In genomic region chr5:120241400-120241799, GRCh38 we compare ENCODE assay signal across 15 cellular contexts.
DNase-seq lines count a peak whose midpoint lies in the region; ATAC-seq and TF ChIP-seq lines count a peak whose summit lies in the region.
"Had no signal": no experiment of that assay in that cellular context is flagged by ENCODE, and none has a peak within 500 bp of the region (broad histone marks: within the 10 kb centered on the region; RNA-seq: fewer than 3 reads in every experiment).

No MANE protein-coding gene starts in this region.

- no peaks in the 10 kb centered on the region for H3K9me3 Mint-ChIP-seq in stimulated activated memory B cell treated with anti-CD40 and anti-IgM and Interleukin-4, amounts not matched to agents 10 μg/mL and 1 μg/mL and 100 μg/mL, for 72 hours
- H3K9me3 Mint-ChIP-seq: H9 had no signal

- H3K27me3 Mint-ChIP-seq in stimulated activated memory B cell treated with anti-CD40 and anti-IgM and Interleukin-4, amounts not matched to agents 10 μg/mL and 1 μg/mL and 100 μg/mL, for 72 hours: no peaks in the 10 kb centered on the region
- H3K27me3 Mint-ChIP-seq: CD8-positive, alpha-beta memory T cell had no signal

- no peaks in the 10 kb centered on the region for H3K27me3 ChIP-seq in BLaER1 treated with 17β-estradiol and CSF1 and Interleukin-3, amounts not matched to agents 10 nM and 100 nM
- H3K27me3 ChIP-seq: BE2C had no signal

- no peaks in the 10 kb centered on the region for H4K20me1 ChIP-seq in BLaER1 treated with 17β-estradiol and CSF1 and Interleukin-3, amounts not matched to agents 10 nM and 100 nM

- DNase-seq in fibroblast of villous mesenchyme (ENCODE audit: low read depth): peak; percentile 15
- DNase-seq in activated naive CD4-positive, alpha-beta T cell (lab: John Stamatoyannopoulos, UW): no peak
- DNase-seq: BE2C; Caco-2; CD8-positive, alpha-beta memory T cell; DMS53; GF-D8; GOT3; H9 had no signal

- ATAC-seq in GM18868 (IDR thresholded peaks at IDR 0.05; ENCODE audit: unreplicated experiment) (peak; percentile 45), HG02840 (IDR thresholded peaks at IDR 0.05; ENCODE audit: low FRiP score, unreplicated experiment) (no peak)
- peak; percentile 50 for ATAC-seq in stimulated activated memory B cell treated with anti-CD40 and anti-IgM and Interleukin-4, amounts not matched to agents 10 μg/mL and 1 μg/mL and 100 μg/mL, for 72 hours
- ATAC-seq: A549, HepG2 had no signal

- H3K27ac ChIP-seq in BLaER1 treated with 17β-estradiol and CSF1 and Interleukin-3, amounts not matched to agents 10 nM and 100 nM: 0 out of 22 replicates have a peak overlapping the region, but pooled peaks of 1 of the 11 experiments have one; percentile 1
- H3K27ac ChIP-seq: A549 had no signal

- no peaks in the 10 kb centered on the region for H3K36me3 Mint-ChIP-seq in stimulated activated memory B cell treated with anti-CD40 and anti-IgM and Interleukin-4, amounts not matched to agents 10 μg/mL and 1 μg/mL and 100 μg/mL, for 72 hours
- H3K36me3 Mint-ChIP-seq: CD8-positive, alpha-beta memory T cell had no signal

- TF ChIP-seq CTCF in fibroblast of villous mesenchyme (IDR thresholded peaks at IDR 0.05; ENCODE audit: insufficient read depth, low read depth, low read length): no peak

- H3K9ac ChIP-seq in BLaER1 treated with 17β-estradiol and CSF1 and Interleukin-3, amounts not matched to agents 10 nM and 100 nM: no peak overlapping the region

- peak overlapping the region; percentile 1 to 65 (median 47); a peak in 20 of 22 replicates for H3K4me2 ChIP-seq in BLaER1 treated with 17β-estradiol and CSF1 and Interleukin-3, amounts not matched to agents 10 nM and 100 nM
- H3K4me2 ChIP-seq: A549 had no signal

- peaks cover 10 to 51% (median 17%) of the 10 kb centered on the region in 10 experiments for H3K4me1 ChIP-seq in BLaER1 treated with 17β-estradiol and CSF1 and Interleukin-3, amounts not matched to agents 10 nM and 100 nM
- H3K4me1 ChIP-seq: A549, BE2C had no signal

- H3K9me3 ChIP-seq in BLaER1 treated with 17β-estradiol and CSF1 and Interleukin-3, amounts not matched to agents 10 nM and 100 nM (replicated peaks in 1 of 11): no peaks in the 10 kb centered on the region
- H3K9me3 ChIP-seq: A549, BE2C, Caco-2 had no signal

- no peaks in the 10 kb centered on the region for H3K4me1 Mint-ChIP-seq in stimulated activated memory B cell treated with anti-CD40 and anti-IgM and Interleukin-4, amounts not matched to agents 10 μg/mL and 1 μg/mL and 100 μg/mL, for 72 hours
- H3K4me1 Mint-ChIP-seq: CD8-positive, alpha-beta memory T cell had no signal

- no peaks in the 10 kb centered on the region for H3K36me3 ChIP-seq in BLaER1 treated with 17β-estradiol and CSF1 and Interleukin-3, amounts not matched to agents 10 nM and 100 nM
- H3K36me3 ChIP-seq: BE2C had no signal

- no peak overlapping the region for H3K4me3 Mint-ChIP-seq in stimulated activated memory B cell treated with anti-CD40 and anti-IgM and Interleukin-4, amounts not matched to agents 10 μg/mL and 1 μg/mL and 100 μg/mL, for 72 hours
- H3K4me3 Mint-ChIP-seq: CD8-positive, alpha-beta memory T cell; H9 had no signal

- H3K4me3 ChIP-seq in BLaER1 treated with 17β-estradiol and CSF1 and Interleukin-3, amounts not matched to agents 10 nM and 100 nM: no peak overlapping the region
- H3K4me3 ChIP-seq in fibroblast of villous mesenchyme (ENCODE audit: low read depth, low read length): no peak overlapping the region
- H3K4me3 ChIP-seq: A549 had no signal

- no peak overlapping the region for H3K27ac Mint-ChIP-seq in stimulated activated memory B cell treated with anti-CD40 and anti-IgM and Interleukin-4, amounts not matched to agents 10 μg/mL and 1 μg/mL and 100 μg/mL, for 72 hours
- H3K27ac Mint-ChIP-seq: CD8-positive, alpha-beta memory T cell; H9 had no signal
